30 cellular contexts compared by ENCODE assay signal in the genomic region with DNA sequence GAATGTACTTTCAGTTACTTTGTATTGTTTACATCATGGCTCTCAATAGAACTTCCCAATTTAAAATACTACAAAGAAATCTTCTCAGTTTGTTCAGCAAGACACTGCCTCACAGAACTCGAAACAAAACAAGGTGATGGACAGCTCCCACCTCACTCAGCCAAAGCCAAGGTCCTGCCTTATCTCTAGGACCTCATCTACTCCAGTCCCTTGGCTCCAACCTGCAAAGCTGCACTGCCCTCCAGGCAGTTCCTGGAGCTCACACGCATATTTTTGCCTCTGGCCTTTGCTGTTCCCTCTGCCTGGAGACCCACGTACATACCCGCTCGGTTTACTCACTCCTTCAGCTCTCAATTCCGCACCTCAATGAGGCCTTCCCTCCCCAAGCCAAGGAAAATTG. TPM values are rescaled to one million over a fixed set of nuclear protein-coding genes. Genes with fewer than 3 reads are reported as not detected.
"Had no signal": no experiment of that assay in that cellular context is flagged by ENCODE, and none has a peak within 500 bp of the region (broad histone marks: within the 10 kb centered on the region; RNA-seq: fewer than 3 reads in every experiment).

No MANE protein-coding gene starts in this region.

- H3K4me2 ChIP-seq: KMS-11 had no signal

- H3K4me3 Mint-ChIP-seq: activated CD8-positive, alpha-beta T cell treated with anti-CD3 and anti-CD28 coated beads, Interleukin-2, amount 10 ng/mL, durations not matched to agents 7 days and 5 days; activated naive CD8-positive, alpha-beta T cell treated with anti-CD3 and anti-CD28 coated beads, Interleukin-2, amount 50 U/mL, for 24 hours; T-cell had no signal

- H3K27ac Mint-ChIP-seq: activated CD8-positive, alpha-beta T cell treated with anti-CD3 and anti-CD28 coated beads, Interleukin-2, amount 10 ng/mL, durations not matched to agents 7 days and 5 days; activated naive CD4-positive, alpha-beta T cell treated with anti-CD3 and anti-CD28 coated beads, Interleukin-2, amount 50 U/mL, for 72 hours; T-cell had no signal

- ATAC-seq: activated CD8-positive, alpha-beta T cell treated with anti-CD3 and anti-CD28 coated beads, Interleukin-2, amount 10 ng/mL, durations not matched to agents 7 days and 5 days; activated naive CD4-positive, alpha-beta T cell treated with anti-CD3 and anti-CD28 coated beads, Interleukin-2, amount 50 U/mL, for 72 hours; activated naive CD8-positive, alpha-beta T cell treated with anti-CD3 and anti-CD28 coated beads, Interleukin-2, amount 50 U/mL, for 24 hours; body of pancreas; Panc1; Right ventricle myocardium inferior; T-cell had no signal

- H3K4me1 ChIP-seq: body of pancreas had no signal

- H3K9me3 ChIP-seq: ascending aorta, body of pancreas had no signal

- H3K9me3 Mint-ChIP-seq: activated naive CD4-positive, alpha-beta T cell treated with anti-CD3 and anti-CD28 coated beads, Interleukin-2, amount 50 U/mL, for 72 hours; activated naive CD8-positive, alpha-beta T cell treated with anti-CD3 and anti-CD28 coated beads, Interleukin-2, amount 50 U/mL, for 24 hours; T-cell had no signal

- H3K36me3 ChIP-seq: ascending aorta had no signal

- H3K27ac ChIP-seq: ascending aorta, body of pancreas, KMS-11, SK-N-MC, VCaP had no signal

- H3K4me3 ChIP-seq: ascending aorta, body of pancreas, SK-N-MC had no signal

- H3K9ac ChIP-seq: KMS-11 had no signal

- FAIRE-seq: bronchial epithelial cell had no signal

- DNase-seq: activated CD4-positive, alpha-beta T cell treated with anti-CD3 and anti-CD28 coated beads for 48 hours; activated CD4-positive, alpha-beta T cell treated with anti-CD3 and anti-CD28 coated beads, Interleukin-2, amount 50 U/mL, for 4 hours; activated CD8-positive, alpha-beta memory T cell treated with anti-CD3 and anti-CD28 coated beads, Interleukin-2, amount 50 U/mL, for 48 hours; activated CD8-positive, alpha-beta T cell treated with anti-CD3 and anti-CD28 coated beads, Interleukin-2, amount 10 ng/mL, durations not matched to agents 7 days and 5 days; activated effector memory CD4-positive, alpha-beta T cell treated with Interleukin-2 at 50 U/mL for 16 hours; activated naive CD4-positive, alpha-beta T cell; activated naive CD8-positive, alpha-beta T cell treated with anti-CD3 and anti-CD28 coated beads, Interleukin-2, amount 50 U/mL, for 24 hours; activated T-cell treated with anti-CD3 and anti-CD28 coated beads, Interleukin-2, amount 50 U/mL, for 1 hour; amniotic stem cell; body of pancreas; central memory CD4-positive, alpha-beta T cell; NCI-H1092; NCI-H1417; NCI-H1694; NCI-H2029; NCI-H510A treated with DMSO at 0.1 percent for 48 hours; NCI-H69; NK-92 treated with Interleukin-12 subunit alpha and Interleukin-12 subunit beta, amount 100 ng/mL, for 24 hours; OCI-M1; RPMI8226; T-cell; T-helper 2 cell had no signal

- H3K27me3 ChIP-seq: ascending aorta, body of pancreas had no signal

RNA-seq across cellular contexts. Expression of a gene that starts 40.3 kb away (rescaled TPM):
- total RNA-seq: ascending aorta, body of pancreas had no signal
